19 cellular contexts compared by ENCODE assay signal in genomic region chr4:86917212-86918039, GRCh38. TPM values are rescaled to one million over a fixed set of nuclear protein-coding genes. Genes with fewer than 3 reads are reported as not detected.
DNase-seq lines count a peak whose midpoint lies in the region; ATAC-seq, FAIRE-seq and TF ChIP-seq lines count a peak whose summit lies in the region.
"Had no signal": no experiment of that assay in that cellular context is flagged by ENCODE, and none has a peak within 500 bp of the region (broad histone marks: within the 10 kb centered on the region; RNA-seq: fewer than 3 reads in every experiment).

No MANE protein-coding gene starts in this region.

- TF ChIP-seq POLR2A in K562 (conservative IDR thresholded peaks at IDR 0.05) (no peak), body of pancreas (IDR thresholded peaks at IDR 0.05) (no peak)

- H3K27ac Mint-ChIP-seq in stimulated activated effector memory CD8-positive, alpha-beta T cell treated with anti-CD3 and anti-CD28 coated beads, Interleukin-12 subunit alpha, Interleukin-12 subunit beta, amount 100 ng/mL, for 72 hours = peak overlapping the region; percentile 46
- H3K27ac Mint-ChIP-seq: CD8-positive, alpha-beta memory T cell had no signal

- no peaks in the 10 kb centered on the region for H3K4me1 Mint-ChIP-seq in stimulated activated effector memory CD8-positive, alpha-beta T cell treated with anti-CD3 and anti-CD28 coated beads, Interleukin-12 subunit alpha, Interleukin-12 subunit beta, amount 100 ng/mL, for 72 hours
- H3K4me1 Mint-ChIP-seq: CD8-positive, alpha-beta memory T cell; H9 had no signal

- H3K9me3 ChIP-seq in HEK293 (ENCODE audit: control insufficient read depth, insufficient read depth, low read depth, low read length) = no peaks in the 10 kb centered on the region
- H3K9me3 ChIP-seq in K562 (replicated peaks; ENCODE audit: control insufficient read depth, insufficient read depth, low read depth, low read length) = no peaks in the 10 kb centered on the region
- H3K9me3 ChIP-seq in body of pancreas = no peaks in the 10 kb centered on the region
- H3K9me3 ChIP-seq: Caco-2 had no signal

- H3K36me3 Mint-ChIP-seq in stimulated activated effector memory CD8-positive, alpha-beta T cell treated with anti-CD3 and anti-CD28 coated beads, Interleukin-12 subunit alpha, Interleukin-12 subunit beta, amount 100 ng/mL, for 72 hours = no peaks in the 10 kb centered on the region

- CTCF ChIA-PET in HEK293 (lab: Yijun Ruan, JAX) = no interaction called here
- CTCF ChIA-PET in K562 (lab: Yijun Ruan, JAX; ENCODE audit: low intra/inter-chr PET ratio) = interaction anchor here (0.6 kb wide), 1 partner anchor 19 kb away, joined by 4 read pairs; no protein-coding TSS in a partner anchor

- H3K36me3 ChIP-seq in ACC112 (ENCODE audit: insufficient read depth, low read length) (0 out of 2 replicates have a peak, but pooled peaks cover 3% of the 10 kb centered on the region), HEK293 (ENCODE audit: control insufficient read depth in 2 of 2, insufficient read depth in 1 of 2, low read length in 2 of 2) (no peaks in the 10 kb centered on the region), K562 (ENCODE audit: control insufficient read depth, insufficient read depth, low read length) (no peaks in the 10 kb centered on the region; the same call in 2 of the 3 replicates), body of pancreas (replicated peaks in 1 of 2; ENCODE audit: insufficient read depth in 1 of 2, low read depth in 2 of 2) (no peaks in the 10 kb centered on the region)

- H4K20me1 ChIP-seq in K562 (replicated peaks; ENCODE audit: control insufficient read depth, insufficient read depth, low read length) = no peaks in the 10 kb centered on the region

- BruUV-seq in K562 (replicated peaks; lab: Mats Ljungman, UMichigan) = no TSS peak

- H3K4me2 ChIP-seq in K562 (ENCODE audit: insufficient read depth, low read length) = peak overlapping the region; percentile 33; the same call in 1 of the 2 replicates

- no peak for FAIRE-seq in K562 (lab: Jason Lieb, UNC)
- FAIRE-seq: GM19239 had no signal

- H3K27me3 ChIP-seq in ACC112 (ENCODE audit: insufficient read depth, low read length) = no peaks in the 10 kb centered on the region
- H3K27me3 ChIP-seq in K562 (ENCODE audit: control insufficient read depth in 2 of 2, insufficient read depth in 2 of 2, low read length in 2 of 2) = no peaks in the 10 kb centered on the region; a peak in 1 of 5 replicates
- H3K27me3 ChIP-seq in body of pancreas = no peaks in the 10 kb centered on the region

- POLR2A ChIA-PET in HEK293 (lab: Yijun Ruan, JAX) = no interaction called here
- POLR2A ChIA-PET in K562 (lab: Yijun Ruan, JAX) = interaction anchor here (1.1 to 1.2 kb wide), 2 partner anchors 11 to 89 kb away, joined by 4 read pairs; no protein-coding TSS in a partner anchor

- peak overlapping the region; percentile 79; the same call in 1 of the 2 replicates for H3K27ac ChIP-seq in ACC112 (ENCODE audit: low read depth, low read length)
- H3K27ac ChIP-seq in HEK293 (ENCODE audit: extremely low read depth, low read depth, low read length) = no peak overlapping the region
- H3K27ac ChIP-seq in K562 (ENCODE audit: extremely low read depth, low read depth, low read length) = no peak overlapping the region
- no peak overlapping the region for H3K27ac ChIP-seq in body of pancreas
- H3K27ac ChIP-seq: C4-2B, HL-60 had no signal

- no peaks in the 10 kb centered on the region for H3K9me1 ChIP-seq in K562 (ENCODE audit: control insufficient read depth, insufficient read depth, low read length)

- in situ Hi-C loops in K562 (cut with MboI) = no loop called here

- TF ChIP-seq CTCF in HEK293 (tag by site-specific recombination; IDR thresholded peaks at IDR 0.05) (no peak), K562 (IDR thresholded peaks at IDR 0.05 in 2 of 3, conservative IDR thresholded peaks at IDR 0.05 in 1 of 3; ENCODE audit: insufficient read depth in 2 of 3, low read depth in 1 of 3, low read length in 3 of 3) (no peak), body of pancreas (IDR thresholded peaks at IDR 0.05) (no peak)

- DNase-seq in K562 (ENCODE audit: extremely low read depth in 1 of 4, low spot score in 3 of 4) (peak in 1 of 4 experiments; percentile 63), body of pancreas (no peak)
- DNase-seq in stimulated activated effector memory CD8-positive, alpha-beta T cell treated with anti-CD3 and anti-CD28 coated beads, Interleukin-12 subunit alpha, Interleukin-12 subunit beta, amount 100 ng/mL, for 72 hours (ENCODE audit: low spot score in 2 of 2) = no peak
- DNase-seq: 8988T; ACHN; CD8-positive, alpha-beta memory T cell; DMS53; GF-D8; GOT3; H9; KBM-7 had no signal

- peaks cover 43% of the 10 kb centered on the region for H3K4me1 ChIP-seq in ACC112 (ENCODE audit: control insufficient read depth, insufficient read depth, low read length, unreplicated experiment)
- H3K4me1 ChIP-seq in HEK293 (ENCODE audit: control insufficient read depth, insufficient read depth, low read length) = no peaks in the 10 kb centered on the region
- H3K4me1 ChIP-seq in K562 (replicated peaks in 1 of 2; ENCODE audit: control insufficient read depth in 2 of 2, insufficient read depth in 2 of 2, low read length in 2 of 2) = peaks cover 10 to 21% of the 10 kb centered on the region in 2 experiments; a peak in 4 of 5 replicates
- no peaks in the 10 kb centered on the region for H3K4me1 ChIP-seq in body of pancreas

- ATAC-seq in K562 (peak; percentile 76), body of pancreas (no peak), HG03571 (IDR thresholded peaks at IDR 0.05; ENCODE audit: unreplicated experiment) (no peak), HG03432 (IDR thresholded peaks at IDR 0.05; ENCODE audit: unreplicated experiment) (no peak)
- no peak for ATAC-seq in stimulated activated effector memory CD8-positive, alpha-beta T cell treated with anti-CD3 and anti-CD28 coated beads, Interleukin-12 subunit alpha, Interleukin-12 subunit beta, amount 100 ng/mL, for 72 hours

- no peak for TF ChIP-seq RAD21 in K562 (CRISPR knock-in tag; conservative IDR thresholded peaks at IDR 0.05 in 1 of 2, IDR thresholded peaks at IDR 0.05 in 1 of 2)

- H3K9ac ChIP-seq in K562 (ENCODE audit: insufficient read depth in 1 of 2, low read depth in 2 of 2, low read length in 2 of 2) = no peak overlapping the region

- H3K9me3 Mint-ChIP-seq in stimulated activated effector memory CD8-positive, alpha-beta T cell treated with anti-CD3 and anti-CD28 coated beads, Interleukin-12 subunit alpha, Interleukin-12 subunit beta, amount 100 ng/mL, for 72 hours = no peaks in the 10 kb centered on the region
- H3K9me3 Mint-ChIP-seq: CD8-positive, alpha-beta memory T cell; H9 had no signal

- H3K4me3 Mint-ChIP-seq in stimulated activated effector memory CD8-positive, alpha-beta T cell treated with anti-CD3 and anti-CD28 coated beads, Interleukin-12 subunit alpha, Interleukin-12 subunit beta, amount 100 ng/mL, for 72 hours = no peak overlapping the region
- H3K4me3 Mint-ChIP-seq: CD8-positive, alpha-beta memory T cell; H9 had no signal

- WGBS in K562 (ENCODE audit: insufficient coverage, low coverage, missing lambda C conversion rate) = 34% methylated on average over 4 of the region's 4 CpGs
- WGBS in body of pancreas, 2 donors = 91% methylated on average over 4 of the region's 4 CpGs

- no peak; the same call in 1 of the 2 replicates for TF ChIP-seq EP300 in K562 (IDR thresholded peaks at IDR 0.05; ENCODE audit: low read length)

- intact Hi-C loops in K562 (cut with micrococcal nuclease) (no loop called here), body of pancreas (cut with DNase I) (no loop called here)

- H2AFZ ChIP-seq in ACC112 (ENCODE audit: low read length, unreplicated experiment) (no peak overlapping the region), K562 (ENCODE audit: low read depth, low read length) (no peak overlapping the region; the same call in 1 of the 2 replicates)

- H3K79me2 ChIP-seq in ACC112 (ENCODE audit: control insufficient read depth, insufficient read depth, low read length, unreplicated experiment) (no peaks in the 10 kb centered on the region), K562 (ENCODE audit: control insufficient read depth, insufficient read depth, low read length) (no peaks in the 10 kb centered on the region)

- H3K4me3 ChIP-seq in ACC112 (ENCODE audit: low read depth, low read length) = no peak overlapping the region
- no peak overlapping the region for H3K4me3 ChIP-seq in HEK293 (ENCODE audit: low read depth, low read length)
- no peak overlapping the region for H3K4me3 ChIP-seq in K562
- no peak overlapping the region for H3K4me3 ChIP-seq in body of pancreas

RNA-seq across cellular contexts. Expression of gene AFF1, which starts 17.4 kb away (rescaled TPM):
- total RNA-seq in K562 (2011; cell fraction: chromatin; rRNA removed; ENCODE audit: low replicate concordance) = 144 and 172 TPM in 2 replicates
- 34.5 and 40.9 TPM in 2 replicates for total RNA-seq in K562 (2011; cell fraction: nucleolus; rRNA removed)
- 54.2 and 74.1 TPM in 2 replicates for total RNA-seq in K562 (2011; cell fraction: nucleoplasm; rRNA removed)
- total RNA-seq in K562 (2014; rRNA removed) = 16.9 and 17.1 TPM in 2 replicates
- 19.0 and 21.2 TPM in 2 replicates for total RNA-seq in K562 (2014; rRNA removed; fragmentation: Illumina TruSeq; extraction: Trizol)
- total RNA-seq in K562 (2015; rRNA removed; fragmentation: Illumina TruSeq; extraction: Trizol) = 17.8 and 20.7 TPM in 2 replicates
- 46.2 and 47.5 TPM in 2 replicates for total RNA-seq in K562 (2021)
- 17.2 and 17.7 TPM in 2 replicates for polyA plus RNA-seq in K562 (2011; rRNA removed)
- polyA plus RNA-seq in K562 (2011; cell fraction: cytosol; rRNA removed) = 9.4 and 16.2 TPM in 2 replicates
- 37.1 and 55.1 TPM in 2 replicates for polyA plus RNA-seq in K562 (2011; cell fraction: nucleus; rRNA removed)
- 12.9 and 15.0 TPM in 2 replicates for polyA plus RNA-seq in K562 (2012)
- polyA plus RNA-seq in K562 (2014; fragmentation: Illumina TruSeq; extraction: Trizol) = 29.5 and 31.9 TPM in 2 replicates
- polyA plus RNA-seq in K562 (2014; fragmentation: Nextera tagmentation; extraction: Ambion mirVana) = 1 to 10 TPM; 4.1 to 9.9 TPM
- 15.2 and 15.3 TPM in 2 replicates for polyA plus RNA-seq in K562 (2014; rRNA removed)
- polyA minus RNA-seq in K562 (2011; rRNA and poly(A)+ RNA removed) = 71.7 and 90.0 TPM in 2 replicates
- 28.2 and 30.6 TPM in 2 replicates for polyA minus RNA-seq in K562 (2011; cell fraction: cytosol; rRNA and poly(A)+ RNA removed)
- 35.0 and 70.0 TPM in 2 replicates for polyA minus RNA-seq in K562 (2011; cell fraction: nucleus; rRNA and poly(A)+ RNA removed)
- total RNA-seq in body of pancreas = 10 to 100 TPM; 42.8 to 57.0 TPM

RNA-seq across cellular contexts. Expression of gene C4orf36, which starts 25.2 kb away (rescaled TPM):
- not detected in 2 replicates for total RNA-seq in K562 (2011; cell fraction: chromatin; rRNA removed; ENCODE audit: low replicate concordance)
- total RNA-seq in K562 (2011; cell fraction: nucleolus; rRNA removed) = not detected in 2 replicates
- total RNA-seq in K562 (2011; cell fraction: nucleoplasm; rRNA removed) = not detected in 2 replicates
- 0.14 TPM in 1 of 2 replicates, not detected in the other for total RNA-seq in K562 (2014; rRNA removed)
- not detected in 2 replicates for total RNA-seq in K562 (2014; rRNA removed; fragmentation: Illumina TruSeq; extraction: Trizol)
- total RNA-seq in K562 (2015; rRNA removed; fragmentation: Illumina TruSeq; extraction: Trizol) = not detected in 2 replicates
- total RNA-seq in K562 (2021) = not detected in 2 replicates
- 0.17 TPM in 1 of 2 replicates, not detected in the other for polyA plus RNA-seq in K562 (2011; rRNA removed)
- polyA plus RNA-seq in K562 (2011; cell fraction: cytosol; rRNA removed) = 0.13 and 0.27 TPM in 2 replicates
- polyA plus RNA-seq in K562 (2011; cell fraction: nucleus; rRNA removed) = 0.45 and 0.48 TPM in 2 replicates
- 0.05 and 0.22 TPM in 2 replicates for polyA plus RNA-seq in K562 (2012)
- polyA plus RNA-seq in K562 (2014; fragmentation: Illumina TruSeq; extraction: Trizol) = 0.45 TPM in 1 of 2 replicates, not detected in the other
- polyA plus RNA-seq in K562 (2014; fragmentation: Nextera tagmentation; extraction: Ambion mirVana) = under 1 TPM in 1 of 2 experiments, not detected in 1; 0.23 TPM
- not detected in 2 replicates for polyA plus RNA-seq in K562 (2014; rRNA removed)
- not detected in 2 replicates for polyA minus RNA-seq in K562 (2011; rRNA and poly(A)+ RNA removed)
- polyA minus RNA-seq in K562 (2011; cell fraction: cytosol; rRNA and poly(A)+ RNA removed) = not detected in 2 replicates
- not detected in 2 replicates for polyA minus RNA-seq in K562 (2011; cell fraction: nucleus; rRNA and poly(A)+ RNA removed)
- 1 to 10 TPM; 1.3 to 3.6 TPM for total RNA-seq in body of pancreas
- total RNA-seq: CD8-positive, alpha-beta memory T cell had no signal
- polyA plus RNA-seq: CD8-positive, alpha-beta memory T cell had no signal
